39 cellular contexts compared by ENCODE assay signal in the genomic region with DNA sequence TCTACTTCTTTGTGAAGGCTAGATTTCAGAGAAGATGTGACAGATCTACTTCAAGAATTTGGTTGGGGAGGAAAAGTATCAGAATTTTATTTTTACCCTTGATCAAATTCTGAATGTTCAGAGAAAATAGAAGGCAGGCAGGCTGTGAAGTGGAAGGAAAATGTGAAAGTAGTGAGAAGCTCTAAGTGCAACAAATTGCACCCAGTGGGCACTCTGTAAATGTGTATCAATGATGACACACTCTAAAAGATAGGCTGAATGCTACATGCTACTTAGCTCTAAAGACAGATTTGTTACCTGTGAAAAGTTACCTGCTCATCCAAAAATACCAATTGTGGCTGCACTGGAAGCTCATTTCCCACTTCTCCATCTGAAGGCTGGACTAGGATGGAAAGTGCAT.
"Had no signal": no experiment of that assay in that cellular context is flagged by ENCODE, and none has a peak within 500 bp of the region (broad histone marks: within the 10 kb centered on the region; RNA-seq: fewer than 3 reads in every experiment).

No MANE protein-coding gene starts in this region.

- H3K27ac ChIP-seq: adrenal gland, ascending aorta, body of pancreas, brain microvascular endothelial cell, breast epithelium, cardiac muscle cell had no signal

- H3K36me3 Mint-ChIP-seq: activated naive CD4-positive, alpha-beta T cell treated with anti-CD3 and anti-CD28 coated beads, Interleukin-2, amount 10 ng/mL, durations not matched to agents 7 days and 5 days; activated naive CD4-positive, alpha-beta T cell treated with anti-CD3 and anti-CD28 coated beads, Interleukin-2, amount 50 U/mL, for 24 hours; activated naive CD4-positive, alpha-beta T cell treated with anti-CD3 and anti-CD28 coated beads, Interleukin-2, amount 50 U/mL, for 72 hours; activated naive CD8-positive, alpha-beta T cell; activated naive CD8-positive, alpha-beta T cell treated with anti-CD3 and anti-CD28 coated beads for 36 hours; activated naive CD8-positive, alpha-beta T cell treated with anti-CD3 and anti-CD28 coated beads, Interleukin-2, amount 10 ng/mL, durations not matched to agents 7 days and 5 days; brain had no signal

- H3K36me3 ChIP-seq: adrenal gland, ascending aorta, brain microvascular endothelial cell, breast epithelium, cardiac muscle cell had no signal

- H3K27ac Mint-ChIP-seq: activated naive CD4-positive, alpha-beta T cell treated with anti-CD3 and anti-CD28 coated beads, Interleukin-2, amount 10 ng/mL, durations not matched to agents 7 days and 5 days; activated naive CD4-positive, alpha-beta T cell treated with anti-CD3 and anti-CD28 coated beads, Interleukin-2, amount 50 U/mL, for 24 hours; activated naive CD4-positive, alpha-beta T cell treated with anti-CD3 and anti-CD28 coated beads, Interleukin-2, amount 50 U/mL, for 72 hours; activated naive CD8-positive, alpha-beta T cell; activated naive CD8-positive, alpha-beta T cell treated with anti-CD3 and anti-CD28 coated beads for 36 hours; activated naive CD8-positive, alpha-beta T cell treated with anti-CD3 and anti-CD28 coated beads, Interleukin-2, amount 10 ng/mL, durations not matched to agents 7 days and 5 days; activated naive CD8-positive, alpha-beta T cell treated with anti-CD3 and anti-CD28 coated beads, Interleukin-2, amount 50 U/mL, for 24 hours; activated T-cell treated with anti-CD3 and anti-CD28 coated beads, Interleukin-2, amount 50 U/mL, for 24 hours; activated T-cell treated with anti-CD3 and anti-CD28 coated beads, Interleukin-2, amount 50 U/mL, for 72 hours; activated T-helper 1 cell treated with anti-CD3 and anti-CD28 coated beads, Interleukin-12 subunit alpha, Interleukin-12 subunit beta, Interleukin-2, Interleukin-4 antibody, amounts not matched to agents 30 ng/mL and 10 ng/mL and 1 ng/mL, durations not matched to agents 14 hours and 24 hours and 36 hours; activated T-helper 17 cell treated with anti-CD3 and anti-CD28 coated beads, Interleukin-2, amount 50 U/mL, for 72 hours; activated T-helper 2 cell treated with anti-CD3 and anti-CD28 coated beads, Interferon-gamma antibody, Interleukin-2, Interleukin-4, amounts not matched to agents 10 μg/mL and 5 μg/mL and 100 μg/mL, durations not matched to agents 14 hours and 24 hours and 36 hours; brain had no signal

- H3K4me3 Mint-ChIP-seq: activated naive CD4-positive, alpha-beta T cell treated with anti-CD3 and anti-CD28 coated beads, Interleukin-2, amount 10 ng/mL, durations not matched to agents 7 days and 5 days; activated naive CD4-positive, alpha-beta T cell treated with anti-CD3 and anti-CD28 coated beads, Interleukin-2, amount 50 U/mL, for 24 hours; activated naive CD8-positive, alpha-beta T cell; activated naive CD8-positive, alpha-beta T cell treated with anti-CD3 and anti-CD28 coated beads for 36 hours; activated naive CD8-positive, alpha-beta T cell treated with anti-CD3 and anti-CD28 coated beads, Interleukin-2, amount 10 ng/mL, durations not matched to agents 7 days and 5 days; activated naive CD8-positive, alpha-beta T cell treated with anti-CD3 and anti-CD28 coated beads, Interleukin-2, amount 50 U/mL, for 24 hours; activated T-cell treated with anti-CD3 and anti-CD28 coated beads, Interleukin-2, amount 50 U/mL, for 24 hours; activated T-cell treated with anti-CD3 and anti-CD28 coated beads, Interleukin-2, amount 50 U/mL, for 4 hours; activated T-cell treated with anti-CD3 and anti-CD28 coated beads, Interleukin-2, amount 50 U/mL, for 72 hours; activated T-helper 1 cell treated with anti-CD3 and anti-CD28 coated beads, Interleukin-12 subunit alpha, Interleukin-12 subunit beta, Interleukin-2, Interleukin-4 antibody, amounts not matched to agents 30 ng/mL and 10 ng/mL and 1 ng/mL, durations not matched to agents 14 hours and 24 hours and 36 hours; activated T-helper 17 cell treated with anti-CD3 and anti-CD28 coated beads, Interleukin-2, amount 50 U/mL, for 72 hours; brain; central memory CD8-positive, alpha-beta T cell had no signal

- ATAC-seq: activated naive CD4-positive, alpha-beta T cell treated with anti-CD3 and anti-CD28 coated beads, Interleukin-2, amount 50 U/mL, for 72 hours; activated naive CD8-positive, alpha-beta T cell treated with anti-CD3 and anti-CD28 coated beads, Interleukin-2, amount 50 U/mL, for 24 hours; activated T-cell treated with anti-CD3 and anti-CD28 coated beads, Interleukin-2, amount 50 U/mL, for 4 hours; activated T-cell treated with anti-CD3 and anti-CD28 coated beads, Interleukin-2, amount 50 U/mL, for 72 hours; activated T-helper 17 cell treated with anti-CD3 and anti-CD28 coated beads, Interleukin-2, amount 50 U/mL, for 72 hours; body of pancreas had no signal

- FAIRE-seq: astrocyte, bronchial epithelial cell had no signal

- H3K4me1 Mint-ChIP-seq: activated naive CD4-positive, alpha-beta T cell treated with anti-CD3 and anti-CD28 coated beads, Interleukin-2, amount 10 ng/mL, durations not matched to agents 7 days and 5 days; activated naive CD4-positive, alpha-beta T cell treated with anti-CD3 and anti-CD28 coated beads, Interleukin-2, amount 50 U/mL, for 24 hours; activated naive CD8-positive, alpha-beta T cell treated with anti-CD3 and anti-CD28 coated beads for 36 hours; activated naive CD8-positive, alpha-beta T cell treated with anti-CD3 and anti-CD28 coated beads, Interleukin-2, amount 50 U/mL, for 24 hours; activated T-helper 17 cell treated with anti-CD3 and anti-CD28 coated beads, Interleukin-2, amount 50 U/mL, for 72 hours; brain; central memory CD8-positive, alpha-beta T cell had no signal

- H3K27me3 ChIP-seq: adrenal gland, ascending aorta, body of pancreas, brain microvascular endothelial cell, breast epithelium, cardiac muscle cell had no signal

- H3K27me3 Mint-ChIP-seq: activated naive CD4-positive, alpha-beta T cell treated with anti-CD3 and anti-CD28 coated beads, Interleukin-2, amount 10 ng/mL, durations not matched to agents 7 days and 5 days; activated naive CD4-positive, alpha-beta T cell treated with anti-CD3 and anti-CD28 coated beads, Interleukin-2, amount 50 U/mL, for 24 hours; activated naive CD8-positive, alpha-beta T cell; activated naive CD8-positive, alpha-beta T cell treated with anti-CD3 and anti-CD28 coated beads for 36 hours; activated naive CD8-positive, alpha-beta T cell treated with anti-CD3 and anti-CD28 coated beads, Interleukin-2, amount 10 ng/mL, durations not matched to agents 7 days and 5 days; activated naive CD8-positive, alpha-beta T cell treated with anti-CD3 and anti-CD28 coated beads, Interleukin-2, amount 50 U/mL, for 24 hours; activated T-cell treated with anti-CD3 and anti-CD28 coated beads, Interleukin-2, amount 50 U/mL, for 24 hours; activated T-helper 17 cell treated with anti-CD3 and anti-CD28 coated beads, Interleukin-2, amount 50 U/mL, for 72 hours; central memory CD8-positive, alpha-beta T cell had no signal

- H3K9me3 ChIP-seq: adrenal gland, ascending aorta, body of pancreas, breast epithelium had no signal

- H3K4me1 ChIP-seq: adrenal gland, ascending aorta, body of pancreas, breast epithelium had no signal

- H3K4me3 ChIP-seq: adrenal gland, ascending aorta, body of pancreas, breast epithelium, cardiac muscle cell had no signal

- H3K9me3 Mint-ChIP-seq: activated naive CD4-positive, alpha-beta T cell treated with anti-CD3 and anti-CD28 coated beads, Interleukin-2, amount 50 U/mL, for 72 hours; activated naive CD8-positive, alpha-beta T cell treated with anti-CD3 and anti-CD28 coated beads for 36 hours; activated naive CD8-positive, alpha-beta T cell treated with anti-CD3 and anti-CD28 coated beads, Interleukin-2, amount 10 ng/mL, durations not matched to agents 7 days and 5 days; activated naive CD8-positive, alpha-beta T cell treated with anti-CD3 and anti-CD28 coated beads, Interleukin-2, amount 50 U/mL, for 24 hours; activated T-cell treated with anti-CD3 and anti-CD28 coated beads, Interleukin-2, amount 50 U/mL, for 24 hours; activated T-cell treated with anti-CD3 and anti-CD28 coated beads, Interleukin-2, amount 50 U/mL, for 4 hours; activated T-helper 1 cell treated with anti-CD3 and anti-CD28 coated beads, Interleukin-12 subunit alpha, Interleukin-12 subunit beta, Interleukin-2, Interleukin-4 antibody, amounts not matched to agents 30 ng/mL and 10 ng/mL and 1 ng/mL, durations not matched to agents 14 hours and 24 hours and 36 hours; activated T-helper 17 cell treated with anti-CD3 and anti-CD28 coated beads, Interleukin-2, amount 50 U/mL, for 72 hours; activated T-helper 2 cell treated with anti-CD3 and anti-CD28 coated beads, Interferon-gamma antibody, Interleukin-2, Interleukin-4, amounts not matched to agents 10 μg/mL and 5 μg/mL and 100 μg/mL, durations not matched to agents 14 hours and 24 hours and 36 hours; brain had no signal

- DNase-seq: activated effector memory CD4-positive, alpha-beta T cell treated with anti-CD3 and anti-CD28 coated beads, Interleukin-2, amount 50 U/mL, for 16 hours; activated effector memory CD4-positive, alpha-beta T cell treated with Interleukin-2 at 50 U/mL for 16 hours; activated gamma-delta T cell; activated gamma-delta T cell treated with Interleukin-2 at 50 U/mL for 16 hours; activated naive CD4-positive, alpha-beta T cell; activated naive CD4-positive, alpha-beta T cell treated with anti-CD3 and anti-CD28 coated beads, Interleukin-2, amount 10 ng/mL, durations not matched to agents 7 days and 5 days; activated naive CD4-positive, alpha-beta T cell treated with anti-CD3 and anti-CD28 coated beads, Interleukin-2, amount 50 U/mL, for 16 hours; activated naive CD4-positive, alpha-beta T cell treated with Interleukin-2 at 50 U/mL for 16 hours; activated naive CD8-positive, alpha-beta T cell treated with anti-CD3 and anti-CD28 coated beads for 36 hours; activated naive CD8-positive, alpha-beta T cell treated with anti-CD3 and anti-CD28 coated beads, Interleukin-2, amount 10 ng/mL, durations not matched to agents 7 days and 5 days; activated naive CD8-positive, alpha-beta T cell treated with anti-CD3 and anti-CD28 coated beads, Interleukin-2, amount 50 U/mL, for 24 hours; activated T-cell treated with anti-CD3 and anti-CD28 coated beads, Interleukin-2, amount 50 U/mL, for 1 hour; activated T-cell treated with anti-CD3 and anti-CD28 coated beads, Interleukin-2, amount 50 U/mL, for 24 hours; activated T-cell treated with anti-CD3 and anti-CD28 coated beads, Interleukin-2, amount 50 U/mL, for 4 hours; activated T-cell treated with anti-CD3 and anti-CD28 coated beads, Interleukin-2, amount 50 U/mL, for 48 hours; activated T-cell treated with anti-CD3 and anti-CD28 coated beads, Interleukin-2, amount 50 U/mL, for 72 hours; adrenal gland; amniotic stem cell; amygdala; anterior cingulate cortex; aorta; body of pancreas; brain microvascular endothelial cell; caudate nucleus; central memory CD4-positive, alpha-beta T cell; cerebellar nuclear complex had no signal
